In genomic region chr13:46964789-46965527, GRCh38 we compare ENCODE assay signal across 20 cellular contexts.
DNase-seq lines count a peak whose midpoint lies in the region; ATAC-seq and TF ChIP-seq lines count a peak whose summit lies in the region.
"Had no signal": no experiment of that assay in that cellular context is flagged by ENCODE, and none has a peak within 500 bp of the region (broad histone marks: within the 10 kb centered on the region; RNA-seq: fewer than 3 reads in every experiment).

No MANE protein-coding gene starts in this region.

- WGBS in SK-N-SH (ENCODE audit: low lambda C conversion rate), result 24% methylated on average over 2 of the region's 2 CpGs
- WGBS in transverse colon (ENCODE audit: low coverage in 1 of 2), 2 donors, result 50 to 63% methylated on average over 1 to 2 of the region's 2 CpGs

- CTCF ChIA-PET in SK-N-SH (lab: Yijun Ruan, JAX), result interaction anchor here (0.9 to 1.9 kb wide), 3 partner anchors 9 to 127 kb away, joined by 3 to 5 read pairs (median 4); no protein-coding TSS in a partner anchor

- H4K20me1 ChIP-seq in SK-N-SH (ENCODE audit: insufficient read depth), result no peaks in the 10 kb centered on the region

- TF ChIP-seq RAD21 in SK-N-SH (IDR thresholded peaks at IDR 0.05; ENCODE audit: low read length), result no peak

- DNase-seq in SK-N-SH, result no peak
- DNase-seq in RPMI7951 (ENCODE audit: low read depth), result peak; percentile 78
- peak; percentile 84 for DNase-seq in fibroblast of peridontal ligament (ENCODE audit: extremely low read depth)
- no peak for DNase-seq in colonic mucosa
- DNase-seq in midbrain (lab: John Stamatoyannopoulos, UW), result no peak
- DNase-seq in NCI-H524 treated with DMSO at 0.1 percent for 48 hours (lab: John Stamatoyannopoulos, UW), result no peak
- no peak for DNase-seq in transverse colon
- DNase-seq: 8988T; CD8-positive, alpha-beta memory T cell; GDM1; NCI-H1694 treated with DMSO at 0.1 percent for 48 hours; NCI-H446; pancreas; small intestine had no signal

- TF ChIP-seq EP300 in SK-N-SH (IDR thresholded peaks at IDR 0.05; ENCODE audit: borderline replicate concordance in 1 of 2, low read depth in 1 of 2, low read length in 1 of 2) (no peak), transverse colon (IDR thresholded peaks at IDR 0.05; ENCODE audit: low read depth) (no peak)

- ATAC-seq in SK-N-SH treated with all-trans-retinoic acid at 6 μM for 48 hours, result no peak; the same call in 1 of the 3 replicates
- ATAC-seq: activated CD4-positive, CD25-positive, alpha-beta regulatory T cell treated with anti-CD3 and anti-CD28 coated beads, Interleukin-2, amount 50 U/mL, for 24 hours; left lobe of liver; pancreas had no signal

- H3K27me3 ChIP-seq in SK-N-SH (ENCODE audit: insufficient read depth) (no peaks in the 10 kb centered on the region), colonic mucosa (no peaks in the 10 kb centered on the region), transverse colon (no peaks in the 10 kb centered on the region)
- H3K27me3 ChIP-seq: ascending aorta, esophagus muscularis mucosa, pancreas, tibial nerve had no signal

- H3K27ac ChIP-seq in SK-N-SH (ENCODE audit: low read depth in 2 of 2, low read length in 1 of 2) (no peak overlapping the region), colonic mucosa (no peak overlapping the region), transverse colon (no peak overlapping the region)
- H3K27ac ChIP-seq: ascending aorta, esophagus muscularis mucosa, pancreas, tibial nerve had no signal

- POLR2A ChIA-PET in SK-N-SH (lab: Yijun Ruan, JAX), result no interaction called here

- H3K79me2 ChIP-seq in SK-N-SH (ENCODE audit: insufficient read depth), result no peaks in the 10 kb centered on the region

- no peak overlapping the region for H2AFZ ChIP-seq in SK-N-SH (ENCODE audit: low read depth)

- H3K9ac ChIP-seq in SK-N-SH (no peak overlapping the region), colonic mucosa (ENCODE audit: low read depth in 2 of 2, low read length in 2 of 2) (no peak overlapping the region)

- no peaks in the 10 kb centered on the region for H3K36me3 ChIP-seq in SK-N-SH (replicated peaks in 1 of 2; ENCODE audit: control insufficient read depth in 1 of 2, insufficient read depth in 2 of 2, low read length in 1 of 2)
- H3K36me3 ChIP-seq in colonic mucosa, result no peaks in the 10 kb centered on the region
- no peaks in the 10 kb centered on the region for H3K36me3 ChIP-seq in transverse colon
- H3K36me3 ChIP-seq: ascending aorta, esophagus muscularis mucosa, pancreas, tibial nerve had no signal

- H3K4me2 ChIP-seq in SK-N-SH, result no peak overlapping the region

- TF ChIP-seq CTCF in SK-N-SH (IDR thresholded peaks at IDR 0.05) (no peak), colonic mucosa (IDR thresholded peaks at IDR 0.05) (no peak), transverse colon (IDR thresholded peaks at IDR 0.05) (no peak)

- H3K9me3 ChIP-seq in SK-N-SH (no peaks in the 10 kb centered on the region), colonic mucosa (no peaks in the 10 kb centered on the region), transverse colon (no peaks in the 10 kb centered on the region)
- H3K9me3 ChIP-seq: ascending aorta, esophagus muscularis mucosa, pancreas, tibial nerve had no signal

- H3K4me3 ChIP-seq in SK-N-SH (ENCODE audit: low read depth in 2 of 2, low read length in 1 of 2), result no peak overlapping the region
- H3K4me3 ChIP-seq in colonic mucosa, result no peak overlapping the region
- H3K4me3 ChIP-seq in transverse colon, result no peak overlapping the region
- H3K4me3 ChIP-seq: ascending aorta, esophagus muscularis mucosa, pancreas, tibial nerve had no signal

- no peaks in the 10 kb centered on the region for H3F3A ChIP-seq in SK-N-SH (replicated peaks; ENCODE audit: insufficient read depth)

- no peak for TF ChIP-seq POLR2A in transverse colon (IDR thresholded peaks at IDR 0.05)

- H3K9me2 ChIP-seq in SK-N-SH, result no peaks in the 10 kb centered on the region

- in situ Hi-C loops in transverse colon (cut with MboI; ENCODE audit: low pct_ligation_motif_present in 1 of 4, low pct_unique_long_range_greater_than_20kb in 1 of 4, low sequenced_read_pairs in 3 of 4), result no loop called here

- intact Hi-C loops in colonic mucosa (cut with DNase I) (no loop called here), transverse colon (cut with DNase I; ENCODE audit: low total_unique reads) (no loop called here)

- H3K4me1 ChIP-seq in SK-N-SH (ENCODE audit: control insufficient read depth in 1 of 2, insufficient read depth in 2 of 2, low read depth in 1 of 2, low read length in 1 of 2) (peaks cover 0 to 4% of the 10 kb centered on the region in 2 experiments; a peak in 1 of 4 replicates), colonic mucosa (no peaks in the 10 kb centered on the region), transverse colon (no peaks in the 10 kb centered on the region)
- H3K4me1 ChIP-seq: ascending aorta, esophagus muscularis mucosa, pancreas, tibial nerve had no signal

TF ChIP-seq in SK-N-SH, 30 proteins besides CTCF, POLR2A, EP300 and RAD21:
- TF ChIP-seq MAX (IDR thresholded peaks at IDR 0.05; ENCODE audit: low read depth), result 0 out of 2 replicates have a peak, but pooled peaks have one; percentile 47
- peak; percentile 57 for TF ChIP-seq TCF12 (IDR thresholded peaks at IDR 0.05)
- TF ChIP-seq FOXJ3 (CRISPR knock-in tag; IDR thresholded peaks at IDR 0.05), result no peak
- TF ChIP-seq NFIC (IDR thresholded peaks at IDR 0.05; ENCODE audit: borderline replicate concordance), result peak; percentile 48
- TF ChIP-seq FOSL2 (IDR thresholded peaks at IDR 0.05; ENCODE audit: borderline replicate concordance, low read depth), result peak; percentile 37; the same call in 1 of the 2 replicates

TF ChIP-seq in SK-N-SH treated with all-trans-retinoic acid at 6 μM for 48 hours, 23 proteins besides CTCF, POLR2A, EP300 and RAD21:
- TF ChIP-seq ISL1 (CRISPR knock-in tag; IDR thresholded peaks at IDR 0.05), result no peak
- TF ChIP-seq OSR1 (CRISPR knock-in tag; IDR thresholded peaks at IDR 0.05), result no peak
- TF ChIP-seq ZC3H10 (CRISPR knock-in tag; IDR thresholded peaks at IDR 0.05), result no peak
- TF ChIP-seq RARB (CRISPR knock-in tag; IDR thresholded peaks at IDR 0.05), result no peak
- TF ChIP-seq ZNF8 (CRISPR knock-in tag; IDR thresholded peaks at IDR 0.05), result no peak
- no peak for TF ChIP-seq GLIS3 (CRISPR knock-in tag; IDR thresholded peaks at IDR 0.05)
- TF ChIP-seq POU6F1 (CRISPR knock-in tag; IDR thresholded peaks at IDR 0.05; ENCODE audit: borderline replicate concordance, low read depth), result no peak
- TF ChIP-seq SNAI2 (CRISPR knock-in tag; IDR thresholded peaks at IDR 0.05), result no peak
- TF ChIP-seq ESRRG (CRISPR knock-in tag; IDR thresholded peaks at IDR 0.05), result no peak
- no peak for TF ChIP-seq ZNF70 (CRISPR knock-in tag; IDR thresholded peaks at IDR 0.05)

Comparison
In these comparisons a context has a peak if more than half of its experiments do, and no peak if none do; other contexts are left out.
1. DNase-seq: peak in RPMI7951 (single experiment) and fibroblast of peridontal ligament (single experiment); none in SK-N-SH (single experiment), colonic mucosa (single experiment), midbrain (single experiment), NCI-H524 treated with DMSO at 0.1 percent for 48 hours (single experiment) and transverse colon (single experiment).